In genomic region chr2:86216577-86217555, GRCh38 we compare ENCODE assay signal across 1 cellular context.
A peak's percentile ranks its signal among the peaks of the same experiment; 100 is the strongest.
TF ChIP-seq lines count a peak whose summit lies in the region.

No MANE protein-coding gene starts in this region.

TF ChIP-seq in HepG2, 621 proteins besides CTCF, POLR2A, EP300 and RAD21:
- TF ChIP-seq BRCA1 (CRISPR knock-in tag; IDR thresholded peaks at IDR 0.05): no peak
- TF ChIP-seq MAFF (IDR thresholded peaks at IDR 0.05; ENCODE audit: low read depth, low read length): peak; percentile 94
- peak; percentile 90 to 95 for TF ChIP-seq MAFK (conservative IDR thresholded peaks at IDR 0.05 in 1 of 2, IDR thresholded peaks at IDR 0.05 in 1 of 2; ENCODE audit: low read length in 2 of 2)
